In genomic region chr18:43869451-43870008, GRCh38 we compare ENCODE assay signal across 16 cellular contexts.
DNase-seq lines count a peak whose midpoint lies in the region; ATAC-seq and TF ChIP-seq lines count a peak whose summit lies in the region.
"Had no signal": no experiment of that assay in that cellular context is flagged by ENCODE, and none has a peak within 500 bp of the region (broad histone marks: within the 10 kb centered on the region; RNA-seq: fewer than 3 reads in every experiment).

No MANE protein-coding gene starts in this region.

- no peaks in the 10 kb centered on the region for H3K27me3 ChIP-seq in esophagus muscularis mucosa
- H3K27me3 ChIP-seq: BE2C, suprapubic skin had no signal

- no peak for TF ChIP-seq EP300 in esophagus muscularis mucosa (IDR thresholded peaks at IDR 0.05)

- no peak for ATAC-seq in GM19452 (IDR thresholded peaks at IDR 0.05; ENCODE audit: unreplicated experiment)
- ATAC-seq: Panc1 had no signal

- intact Hi-C loops in esophagus muscularis mucosa (cut with DNase I): no loop called here

- in situ Hi-C loops in astrocyte of the spinal cord (cut with HindIII; ENCODE audit: low sequenced_read_pairs): no loop called here

- TF ChIP-seq POLR2A in esophagus muscularis mucosa (IDR thresholded peaks at IDR 0.05; ENCODE audit: low read depth): no peak

- 12% methylated on average over 1 of the region's 1 CpG for WGBS in esophagus muscularis mucosa

- H3K36me3 ChIP-seq in esophagus muscularis mucosa: no peaks in the 10 kb centered on the region
- H3K36me3 ChIP-seq: BE2C, prostate gland, suprapubic skin, WERI-Rb-1 had no signal

- H3K9me3 Mint-ChIP-seq in progenitor cell of endocrine pancreas (ENCODE audit: low read depth): no peaks in the 10 kb centered on the region
- H3K9me3 Mint-ChIP-seq: endodermal cell had no signal

- no peak overlapping the region for H3K4me3 Mint-ChIP-seq in progenitor cell of endocrine pancreas (ENCODE audit: low read depth)
- H3K4me3 Mint-ChIP-seq: endodermal cell had no signal

- no peaks in the 10 kb centered on the region for H3K27me3 Mint-ChIP-seq in progenitor cell of endocrine pancreas

- H3K4me1 ChIP-seq in esophagus muscularis mucosa: peaks cover 7 to 17% (median 11%) of the 10 kb centered on the region in 4 donors
- H3K4me1 ChIP-seq: BE2C, prostate gland had no signal

- no peaks in the 10 kb centered on the region for H3K36me3 Mint-ChIP-seq in progenitor cell of endocrine pancreas (ENCODE audit: insufficient read depth)

- DNase-seq in AG10803 (ENCODE audit: low read depth) (peak; percentile 37), NCI-H1105 treated with DMSO at 0.1 percent for 48 hours (lab: John Stamatoyannopoulos, UW) (peak; percentile 63), astrocyte of the spinal cord (ENCODE audit: low read depth, low spot score) (peak; percentile 83), kidney glomerular epithelial cell (lab: John Stamatoyannopoulos, UW) (peak; percentile 21), esophagus muscularis mucosa (ENCODE audit: extremely low spot score) (no peak), COR-L47 (lab: John Stamatoyannopoulos, UW) (no peak), progenitor cell of endocrine pancreas (ENCODE audit: low spot score, unreplicated experiment) (no peak)
- DNase-seq: BE2C; endodermal cell; head of caudate nucleus; stimulated activated CD4-positive, alpha-beta T cell treated with anti-CD3 and anti-CD28 coated beads, Interleukin-15, amount 100 ng/mL, for 24 hours; WERI-Rb-1 had no signal

- no peak overlapping the region for H3K4me3 ChIP-seq in AG10803 (ENCODE audit: low read length)
- no peak overlapping the region for H3K4me3 ChIP-seq in astrocyte of the spinal cord (ENCODE audit: low read depth, low read length)
- no peak overlapping the region for H3K4me3 ChIP-seq in esophagus muscularis mucosa
- H3K4me3 ChIP-seq: prostate gland, suprapubic skin had no signal

- TF ChIP-seq CTCF in AG10803 (conservative IDR thresholded peaks at IDR 0.05; ENCODE audit: low read length) (no peak), astrocyte of the spinal cord (IDR thresholded peaks at IDR 0.05; ENCODE audit: low read depth, low read length) (no peak), esophagus muscularis mucosa (IDR thresholded peaks at IDR 0.05) (no peak), progenitor cell of endocrine pancreas (IDR thresholded peaks at IDR 0.05; ENCODE audit: unreplicated experiment) (no peak)

- no peaks in the 10 kb centered on the region for H3K4me1 Mint-ChIP-seq in progenitor cell of endocrine pancreas (ENCODE audit: low read depth)
- H3K4me1 Mint-ChIP-seq: endodermal cell had no signal

- H3K9me3 ChIP-seq in esophagus muscularis mucosa: no peaks in the 10 kb centered on the region
- H3K9me3 ChIP-seq: BE2C, prostate gland, suprapubic skin had no signal

- H3K27ac Mint-ChIP-seq in progenitor cell of endocrine pancreas: no peak overlapping the region
- H3K27ac Mint-ChIP-seq: endodermal cell had no signal

- H3K27ac ChIP-seq in esophagus muscularis mucosa (replicated peaks in 1 of 4): no peak overlapping the region
- H3K27ac ChIP-seq: prostate gland, suprapubic skin, WERI-Rb-1 had no signal

Comparison
In these comparisons a context has a peak if more than half of its experiments do, and no peak if none do; other contexts are left out.
1. DNase-seq: peak in AG10803 (single experiment), NCI-H1105 treated with DMSO at 0.1 percent for 48 hours (single experiment), astrocyte of the spinal cord (single experiment) and kidney glomerular epithelial cell (single experiment); none in esophagus muscularis mucosa (single experiment), COR-L47 (single experiment) and progenitor cell of endocrine pancreas (single experiment).